2 cellular contexts compared by ENCODE assay signal in the genomic region with DNA sequence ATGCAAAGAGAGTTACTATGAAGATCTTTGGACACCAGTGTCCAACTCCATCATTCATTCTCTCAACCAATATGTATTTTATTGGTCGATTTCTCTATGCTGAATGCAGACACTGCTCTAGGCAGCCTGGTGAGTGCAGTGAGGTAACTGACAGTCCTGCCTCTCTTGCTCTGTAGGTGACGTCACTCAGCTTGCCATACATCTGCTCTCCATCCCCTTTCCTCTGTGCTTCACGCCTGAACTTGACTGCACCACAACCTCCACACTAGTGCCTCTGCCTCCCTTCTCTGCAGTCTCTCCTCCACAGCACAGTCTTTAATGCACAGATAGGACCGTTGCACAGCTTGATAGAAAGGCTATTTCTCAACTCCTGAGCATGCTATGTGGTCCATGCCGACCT.
A peak's percentile ranks its signal among the peaks of the same experiment; 100 is the strongest.
TF ChIP-seq lines count a peak whose summit lies in the region.

No MANE protein-coding gene starts in this region.

TF ChIP-seq in HepG2, 621 proteins besides CTCF, POLR2A, EP300 and RAD21:
- TF ChIP-seq CREB1 (IDR thresholded peaks at IDR 0.05) (peak; percentile 93), CREB1 (CRISPR knock-in tag; IDR thresholded peaks at IDR 0.05) (no peak), ATF7 (IDR thresholded peaks at IDR 0.05) (peak; percentile 94), ATF7 (CRISPR knock-in tag; IDR thresholded peaks at IDR 0.05) (no peak)
- TF ChIP-seq, protein P1, sequence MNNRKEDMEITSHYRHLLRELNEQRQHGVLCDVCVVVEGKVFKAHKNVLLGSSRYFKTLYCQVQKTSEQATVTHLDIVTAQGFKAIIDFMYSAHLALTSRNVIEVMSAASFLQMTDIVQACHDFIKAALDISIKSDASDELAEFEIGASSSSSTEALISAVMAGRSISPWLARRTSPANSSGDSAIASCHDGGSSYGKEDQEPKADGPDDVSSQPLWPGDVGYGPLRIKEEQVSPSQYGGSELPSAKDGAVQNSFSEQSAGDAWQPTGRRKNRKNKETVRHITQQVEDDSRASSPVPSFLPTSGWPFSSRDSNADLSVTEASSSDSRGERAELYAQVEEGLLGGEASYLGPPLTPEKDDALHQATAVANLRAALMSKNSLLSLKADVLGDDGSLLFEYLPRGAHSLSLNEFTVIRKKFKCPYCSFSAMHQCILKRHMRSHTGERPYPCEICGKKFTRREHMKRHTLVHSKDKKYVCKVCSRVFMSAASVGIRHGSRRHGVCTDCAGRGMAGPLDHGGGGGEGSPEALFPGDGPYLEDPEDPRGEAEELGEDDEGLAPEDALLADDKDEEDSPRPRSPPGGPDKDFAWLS (CRISPR knock-in tag; IDR thresholded peaks at IDR 0.05; ENCODE audit: borderline replicate concordance) = no peak
TF ChIP-seq in HepG2: peak in this region for 2.

TF ChIP-seq in GM12878, 131 proteins besides CTCF, POLR2A, EP300 and RAD21:
- peak; percentile 57; the same call in 1 of the 2 replicates for TF ChIP-seq ATF7 (IDR thresholded peaks at IDR 0.05; ENCODE audit: low read depth)
- no peak for TF ChIP-seq ZZZ3 (IDR thresholded peaks at IDR 0.05; ENCODE audit: control insufficient read depth, insufficient read length, low read depth)
